In genomic region chr16:19662351-19662750, GRCh38 we compare ENCODE assay signal across 1 cellular context.
TF ChIP-seq lines count a peak whose summit lies in the region.

No MANE protein-coding gene starts in this region.

TF ChIP-seq in HepG2, 621 proteins besides CTCF, POLR2A, EP300 and RAD21 (continues in another document):
- TF ChIP-seq HNF4A (CRISPR knock-in tag; IDR thresholded peaks at IDR 0.05) (peak; percentile 74), TOPORS (CRISPR knock-in tag; IDR thresholded peaks at IDR 0.05) (peak; percentile 60; the same call in 1 of the 2 replicates), FOXA1 (IDR thresholded peaks at IDR 0.05) (no peak), FOXA1 (CRISPR knock-in tag; IDR thresholded peaks at IDR 0.05) (peak; percentile 81), EZH2 (conservative IDR thresholded peaks at IDR 0.05; ENCODE audit: low read depth, low read length) (no peak), SETDB1 (CRISPR knock-in tag; IDR thresholded peaks at IDR 0.05; ENCODE audit: borderline replicate concordance) (peak; percentile 98), ZNF253 (CRISPR knock-in tag; IDR thresholded peaks at IDR 0.05; ENCODE audit: borderline replicate concordance) (peak; percentile 99), TBX3 (IDR thresholded peaks at IDR 0.05; ENCODE audit: borderline replicate concordance) (no peak; the same call in 1 of the 2 replicates), HHEX (CRISPR knock-in tag; IDR thresholded peaks at IDR 0.05) (peak; percentile 60), NR2F2 (IDR thresholded peaks at IDR 0.05; ENCODE audit: borderline replicate concordance, low read depth) (peak; percentile 64), SALL2 (CRISPR knock-in tag; IDR thresholded peaks at IDR 0.05) (0 out of 2 replicates have a peak, but pooled peaks have one; percentile 37), SOX13 (IDR thresholded peaks at IDR 0.05) (no peak), SOX13 (CRISPR knock-in tag; conservative IDR thresholded peaks at IDR 0.05 in 1 of 2, IDR thresholded peaks at IDR 0.05 in 1 of 2) (peak in 1 of 2 experiments; percentile 29; a peak in 1 of 4 replicates), STAT5B (CRISPR knock-in tag; IDR thresholded peaks at IDR 0.05) (no peak), DPF2 (CRISPR knock-in tag; IDR thresholded peaks at IDR 0.05; ENCODE audit: borderline replicate concordance, low read depth) (no peak), SOX6 (IDR thresholded peaks at IDR 0.05) (no peak), SOX6 (CRISPR knock-in tag; IDR thresholded peaks at IDR 0.05) (0 out of 2 replicates have a peak, but pooled peaks have one; percentile 21), NR2F1 (CRISPR knock-in tag; IDR thresholded peaks at IDR 0.05) (0 out of 4 replicates have a peak, but pooled peaks of 1 of the 2 experiments have one; percentile 36), RFXAP (CRISPR knock-in tag; IDR thresholded peaks at IDR 0.05; ENCODE audit: borderline replicate concordance) (no peak), NCOR1 (IDR thresholded peaks at IDR 0.05; ENCODE audit: borderline replicate concordance, low read length) (0 out of 2 replicates have a peak, but pooled peaks have one; percentile 34), ZNF281 (CRISPR knock-in tag; IDR thresholded peaks at IDR 0.05; ENCODE audit: borderline replicate concordance) (peak; percentile 38; the same call in 1 of the 2 replicates), HNF4G (IDR thresholded peaks at IDR 0.05; ENCODE audit: borderline replicate concordance, low read depth, low read length) (peak; percentile 62; the same call in 1 of the 2 replicates), HNF4G (CRISPR knock-in tag; IDR thresholded peaks at IDR 0.05; ENCODE audit: borderline replicate concordance, low read depth) (no peak), TP53 (CRISPR knock-in tag; conservative IDR thresholded peaks at IDR 0.05) (no peak), DNMT1 (CRISPR knock-in tag; IDR thresholded peaks at IDR 0.05) (no peak), BCL6 (CRISPR knock-in tag; IDR thresholded peaks at IDR 0.05) (peak; percentile 33; the same call in 1 of the 2 replicates), FOXA3 (CRISPR knock-in tag; IDR thresholded peaks at IDR 0.05) (peak; percentile 71), KDM6A (CRISPR knock-in tag; IDR thresholded peaks at IDR 0.05; ENCODE audit: low read depth) (no peak), FOXP4 (CRISPR knock-in tag; IDR thresholded peaks at IDR 0.05) (peak; percentile 31; the same call in 1 of the 2 replicates), ISL2 (CRISPR knock-in tag; IDR thresholded peaks at IDR 0.05) (0 out of 2 replicates have a peak, but pooled peaks have one; percentile 28), ZNF609 (CRISPR knock-in tag; IDR thresholded peaks at IDR 0.05; ENCODE audit: borderline replicate concordance) (peak; percentile 73; the same call in 1 of the 2 replicates)
- TF ChIP-seq, protein P1, sequence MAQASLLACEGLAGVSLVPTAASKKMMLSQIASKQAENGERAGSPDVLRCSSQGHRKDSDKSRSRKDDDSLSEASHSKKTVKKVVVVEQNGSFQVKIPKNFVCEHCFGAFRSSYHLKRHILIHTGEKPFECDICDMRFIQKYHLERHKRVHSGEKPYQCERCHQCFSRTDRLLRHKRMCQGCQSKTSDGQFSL (CRISPR knock-in tag; IDR thresholded peaks at IDR 0.05), result no peak
- TF ChIP-seq, protein P2, sequence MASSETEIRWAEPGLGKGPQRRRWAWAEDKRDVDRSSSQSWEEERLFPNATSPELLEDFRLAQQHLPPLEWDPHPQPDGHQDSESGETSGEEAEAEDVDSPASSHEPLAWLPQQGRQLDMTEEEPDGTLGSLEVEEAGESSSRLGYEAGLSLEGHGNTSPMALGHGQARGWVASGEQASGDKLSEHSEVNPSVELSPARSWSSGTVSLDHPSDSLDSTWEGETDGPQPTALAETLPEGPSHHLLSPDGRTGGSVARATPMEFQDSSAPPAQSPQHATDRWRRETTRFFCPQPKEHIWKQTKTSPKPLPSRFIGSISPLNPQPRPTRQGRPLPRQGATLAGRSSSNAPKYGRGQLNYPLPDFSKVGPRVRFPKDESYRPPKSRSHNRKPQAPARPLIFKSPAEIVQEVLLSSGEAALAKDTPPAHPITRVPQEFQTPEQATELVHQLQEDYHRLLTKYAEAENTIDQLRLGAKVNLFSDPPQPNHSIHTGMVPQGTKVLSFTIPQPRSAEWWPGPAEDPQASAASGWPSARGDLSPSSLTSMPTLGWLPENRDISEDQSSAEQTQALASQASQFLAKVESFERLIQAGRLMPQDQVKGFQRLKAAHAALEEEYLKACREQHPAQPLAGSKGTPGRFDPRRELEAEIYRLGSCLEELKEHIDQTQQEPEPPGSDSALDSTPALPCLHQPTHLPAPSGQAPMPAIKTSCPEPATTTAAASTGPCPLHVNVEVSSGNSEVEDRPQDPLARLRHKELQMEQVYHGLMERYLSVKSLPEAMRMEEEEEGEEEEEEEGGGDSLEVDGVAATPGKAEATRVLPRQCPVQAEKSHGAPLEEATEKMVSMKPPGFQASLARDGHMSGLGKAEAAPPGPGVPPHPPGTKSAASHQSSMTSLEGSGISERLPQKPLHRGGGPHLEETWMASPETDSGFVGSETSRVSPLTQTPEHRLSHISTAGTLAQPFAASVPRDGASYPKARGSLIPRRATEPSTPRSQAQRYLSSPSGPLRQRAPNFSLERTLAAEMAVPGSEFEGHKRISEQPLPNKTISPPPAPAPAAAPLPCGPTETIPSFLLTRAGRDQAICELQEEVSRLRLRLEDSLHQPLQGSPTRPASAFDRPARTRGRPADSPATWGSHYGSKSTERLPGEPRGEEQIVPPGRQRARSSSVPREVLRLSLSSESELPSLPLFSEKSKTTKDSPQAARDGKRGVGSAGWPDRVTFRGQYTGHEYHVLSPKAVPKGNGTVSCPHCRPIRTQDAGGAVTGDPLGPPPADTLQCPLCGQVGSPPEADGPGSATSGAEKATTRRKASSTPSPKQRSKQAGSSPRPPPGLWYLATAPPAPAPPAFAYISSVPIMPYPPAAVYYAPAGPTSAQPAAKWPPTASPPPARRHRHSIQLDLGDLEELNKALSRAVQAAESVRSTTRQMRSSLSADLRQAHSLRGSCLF (CRISPR knock-in tag; IDR thresholded peaks at IDR 0.05; ENCODE audit: borderline replicate concordance), result no peak
- TF ChIP-seq, protein P3, sequence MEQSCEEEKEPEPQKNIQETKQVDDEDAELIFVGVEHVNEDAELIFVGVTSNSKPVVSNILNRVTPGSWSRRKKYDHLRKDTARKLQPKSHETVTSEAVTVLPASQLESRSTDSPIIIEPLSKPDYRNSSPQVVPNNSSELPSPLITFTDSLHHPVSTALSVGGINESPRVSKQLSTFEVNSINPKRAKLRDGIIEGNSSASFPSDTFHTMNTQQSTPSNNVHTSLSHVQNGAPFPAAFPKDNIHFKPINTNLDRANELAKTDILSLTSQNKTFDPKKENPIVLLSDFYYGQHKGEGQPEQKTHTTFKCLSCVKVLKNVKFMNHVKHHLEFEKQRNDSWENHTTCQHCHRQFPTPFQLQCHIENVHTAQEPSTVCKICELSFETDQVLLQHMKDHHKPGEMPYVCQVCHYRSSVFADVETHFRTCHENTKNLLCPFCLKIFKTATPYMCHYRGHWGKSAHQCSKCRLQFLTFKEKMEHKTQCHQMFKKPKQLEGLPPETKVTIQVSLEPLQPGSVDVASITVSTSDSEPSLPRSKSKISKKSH (CRISPR knock-in tag; IDR thresholded peaks at IDR 0.05; ENCODE audit: borderline replicate concordance), result peak; percentile 32; the same call in 1 of the 2 replicates
- TF ChIP-seq, protein P4, sequence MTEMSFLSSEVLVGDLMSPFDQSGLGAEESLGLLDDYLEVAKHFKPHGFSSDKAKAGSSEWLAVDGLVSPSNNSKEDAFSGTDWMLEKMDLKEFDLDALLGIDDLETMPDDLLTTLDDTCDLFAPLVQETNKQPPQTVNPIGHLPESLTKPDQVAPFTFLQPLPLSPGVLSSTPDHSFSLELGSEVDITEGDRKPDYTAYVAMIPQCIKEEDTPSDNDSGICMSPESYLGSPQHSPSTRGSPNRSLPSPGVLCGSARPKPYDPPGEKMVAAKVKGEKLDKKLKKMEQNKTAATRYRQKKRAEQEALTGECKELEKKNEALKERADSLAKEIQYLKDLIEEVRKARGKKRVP (CRISPR knock-in tag; IDR thresholded peaks at IDR 0.05), result no peak
- TF ChIP-seq, protein P5, sequence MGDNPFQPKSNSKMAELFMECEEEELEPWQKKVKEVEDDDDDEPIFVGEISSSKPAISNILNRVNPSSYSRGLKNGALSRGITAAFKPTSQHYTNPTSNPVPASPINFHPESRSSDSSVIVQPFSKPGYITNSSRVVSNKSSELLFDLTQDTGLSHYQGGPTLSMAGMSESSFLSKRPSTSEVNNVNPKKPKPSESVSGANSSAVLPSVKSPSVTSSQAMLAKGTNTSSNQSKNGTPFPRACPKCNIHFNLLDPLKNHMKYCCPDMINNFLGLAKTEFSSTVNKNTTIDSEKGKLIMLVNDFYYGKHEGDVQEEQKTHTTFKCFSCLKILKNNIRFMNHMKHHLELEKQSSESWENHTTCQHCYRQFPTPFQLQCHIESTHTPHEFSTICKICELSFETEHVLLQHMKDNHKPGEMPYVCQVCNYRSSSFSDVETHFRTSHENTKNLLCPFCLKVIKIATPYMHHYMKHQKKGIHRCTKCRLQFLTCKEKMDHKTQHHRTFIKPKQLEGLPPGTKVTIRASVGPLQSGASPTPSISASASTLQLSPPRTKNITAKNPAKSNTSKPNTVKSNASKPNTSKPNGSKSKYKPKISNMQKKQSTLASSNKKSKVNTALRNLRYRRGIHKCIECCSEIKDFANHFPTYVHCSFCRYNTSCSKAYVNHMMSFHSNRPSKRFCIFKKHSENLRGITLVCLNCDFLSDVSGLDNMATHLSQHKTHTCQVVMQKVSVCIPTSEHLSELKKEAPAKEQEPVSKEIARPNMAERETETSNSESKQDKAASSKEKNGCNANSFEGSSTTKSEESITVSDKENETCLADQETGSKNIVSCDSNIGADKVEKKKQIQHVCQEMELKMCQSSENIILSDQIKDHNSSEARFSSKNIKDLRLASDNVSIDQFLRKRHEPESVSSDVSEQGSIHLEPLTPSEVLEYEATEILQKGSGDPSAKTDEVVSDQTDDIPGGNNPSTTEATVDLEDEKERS (CRISPR knock-in tag; IDR thresholded peaks at IDR 0.05), result peak; percentile 81; the same call in 1 of the 2 replicates
